In genomic region chr12:75784591-75784990, GRCh38 we compare ENCODE assay signal across 9 cellular contexts.
DNase-seq lines count a peak whose midpoint lies in the region; ATAC-seq and TF ChIP-seq lines count a peak whose summit lies in the region.
"Had no signal": no experiment of that assay in that cellular context is flagged by ENCODE, and none has a peak within 500 bp of the region (broad histone marks: within the 10 kb centered on the region; RNA-seq: fewer than 3 reads in every experiment).

No MANE protein-coding gene starts in this region.

- peaks cover 13% of the 10 kb centered on the region for H3K27me3 Mint-ChIP-seq in activated T-helper 1 cell treated with anti-CD3 and anti-CD28 coated beads, Interleukin-12 subunit alpha, Interleukin-12 subunit beta, Interleukin-2, Interleukin-4 antibody, amounts not matched to agents 30 ng/mL and 10 ng/mL and 1 ng/mL, durations not matched to agents 14 hours and 24 hours and 36 hours (ENCODE audit: insufficient read depth)

- no peak for TF ChIP-seq CTCF in RWPE2 (IDR thresholded peaks at IDR 0.05; ENCODE audit: poor library complexity, severe bottlenecking)

- H3K27ac Mint-ChIP-seq in activated T-helper 1 cell treated with anti-CD3 and anti-CD28 coated beads, Interleukin-12 subunit alpha, Interleukin-12 subunit beta, Interleukin-2, Interleukin-4 antibody, amounts not matched to agents 30 ng/mL and 10 ng/mL and 1 ng/mL, durations not matched to agents 14 hours and 24 hours and 36 hours = no peak overlapping the region
- H3K27ac Mint-ChIP-seq: CD4-positive, CD25-positive, alpha-beta regulatory T cell had no signal

- no peak overlapping the region for H3K27ac ChIP-seq in RWPE2 (ENCODE audit: poor library complexity, severe bottlenecking)

- no peak overlapping the region for H3K4me3 ChIP-seq in RWPE2 (ENCODE audit: severe bottlenecking)

- H3K9me3 Mint-ChIP-seq in activated T-helper 1 cell treated with anti-CD3 and anti-CD28 coated beads, Interleukin-12 subunit alpha, Interleukin-12 subunit beta, Interleukin-2, Interleukin-4 antibody, amounts not matched to agents 30 ng/mL and 10 ng/mL and 1 ng/mL, durations not matched to agents 14 hours and 24 hours and 36 hours = no peaks in the 10 kb centered on the region

- peak; percentile 41; the same call in 1 of the 3 replicates for ATAC-seq in RWPE2 (ENCODE audit: low read depth)
- no peak for ATAC-seq in GM21447 (IDR thresholded peaks at IDR 0.05; ENCODE audit: unreplicated experiment)

- H3K36me3 Mint-ChIP-seq in activated T-helper 1 cell treated with anti-CD3 and anti-CD28 coated beads, Interleukin-12 subunit alpha, Interleukin-12 subunit beta, Interleukin-2, Interleukin-4 antibody, amounts not matched to agents 30 ng/mL and 10 ng/mL and 1 ng/mL, durations not matched to agents 14 hours and 24 hours and 36 hours (ENCODE audit: low read depth) = no peaks in the 10 kb centered on the region
- H3K36me3 Mint-ChIP-seq: CD4-positive, CD25-positive, alpha-beta regulatory T cell had no signal

- intact Hi-C loops in head of caudate nucleus (cut with DNase I) = no loop called here
- intact Hi-C loops in activated T-helper 1 cell treated with anti-CD3 and anti-CD28 coated beads, Interleukin-12 subunit alpha, Interleukin-12 subunit beta, Interleukin-2, Interleukin-4 antibody, amounts not matched to agents 30 ng/mL and 10 ng/mL and 1 ng/mL, durations not matched to agents 14 hours and 24 hours and 36 hours (cut with micrococcal nuclease) = no loop called here

- no peaks in the 10 kb centered on the region for H3K27me3 ChIP-seq in RWPE2 (ENCODE audit: insufficient read depth, poor library complexity, severe bottlenecking)

- H3K36me3 ChIP-seq in RWPE2 (ENCODE audit: low read depth) = no peaks in the 10 kb centered on the region

- peak; percentile 85 for DNase-seq in A172 (ENCODE audit: low spot score)
- DNase-seq in HuH-7.5 (ENCODE audit: low spot score) = peak; percentile 28
- DNase-seq in RWPE2 (ENCODE audit: low spot score) = no peak
- peak in 40 of 42 donors; percentile 7 to 70 (median 34) for DNase-seq in head of caudate nucleus
- DNase-seq in activated T-helper 1 cell treated with anti-CD3 and anti-CD28 coated beads, Interleukin-12 subunit alpha, Interleukin-12 subunit beta, Interleukin-2, Interleukin-4 antibody, amounts not matched to agents 30 ng/mL and 10 ng/mL and 1 ng/mL, durations not matched to agents 14 hours and 24 hours and 36 hours (ENCODE audit: low spot score) = no peak
- no peak for DNase-seq in activated CD8-positive, alpha-beta memory T cell treated with anti-CD3 and anti-CD28 coated beads, Interleukin-2, amount 50 U/mL, for 4 hours
- DNase-seq in T-helper 1 cell = no peak
- DNase-seq: CD4-positive, CD25-positive, alpha-beta regulatory T cell had no signal

- no peak overlapping the region for H3K4me3 Mint-ChIP-seq in activated T-helper 1 cell treated with anti-CD3 and anti-CD28 coated beads, Interleukin-12 subunit alpha, Interleukin-12 subunit beta, Interleukin-2, Interleukin-4 antibody, amounts not matched to agents 30 ng/mL and 10 ng/mL and 1 ng/mL, durations not matched to agents 14 hours and 24 hours and 36 hours
- H3K4me3 Mint-ChIP-seq: CD4-positive, CD25-positive, alpha-beta regulatory T cell had no signal

- H3K4me1 ChIP-seq in RWPE2 (ENCODE audit: insufficient read depth, poor library complexity, severe bottlenecking) = peaks cover 6% of the 10 kb centered on the region

- no peaks in the 10 kb centered on the region for H3K9me3 ChIP-seq in RWPE2 (ENCODE audit: severe bottlenecking)

- peaks cover 2% of the 10 kb centered on the region for H3K4me1 Mint-ChIP-seq in activated T-helper 1 cell treated with anti-CD3 and anti-CD28 coated beads, Interleukin-12 subunit alpha, Interleukin-12 subunit beta, Interleukin-2, Interleukin-4 antibody, amounts not matched to agents 30 ng/mL and 10 ng/mL and 1 ng/mL, durations not matched to agents 14 hours and 24 hours and 36 hours (ENCODE audit: low read depth)

Comparison
In these comparisons a context has a peak if more than half of its experiments do, and no peak if none do; other contexts are left out.
1. DNase-seq: peak in A172 (single experiment), HuH-7.5 (single experiment) and head of caudate nucleus (40 of 42); none in RWPE2 (single experiment), activated T-helper 1 cell treated with anti-CD3 and anti-CD28 coated beads, Interleukin-12 subunit alpha, Interleukin-12 subunit beta, Interleukin-2, Interleukin-4 antibody, amounts not matched to agents 30 ng/mL and 10 ng/mL and 1 ng/mL, durations not matched to agents 14 hours and 24 hours and 36 hours (single experiment), activated CD8-positive, alpha-beta memory T cell treated with anti-CD3 and anti-CD28 coated beads, Interleukin-2, amount 50 U/mL, for 4 hours (single experiment) and T-helper 1 cell (0 of 5).